Comparison of ENCODE assay signal across 2 cellular contexts in the genomic region with DNA sequence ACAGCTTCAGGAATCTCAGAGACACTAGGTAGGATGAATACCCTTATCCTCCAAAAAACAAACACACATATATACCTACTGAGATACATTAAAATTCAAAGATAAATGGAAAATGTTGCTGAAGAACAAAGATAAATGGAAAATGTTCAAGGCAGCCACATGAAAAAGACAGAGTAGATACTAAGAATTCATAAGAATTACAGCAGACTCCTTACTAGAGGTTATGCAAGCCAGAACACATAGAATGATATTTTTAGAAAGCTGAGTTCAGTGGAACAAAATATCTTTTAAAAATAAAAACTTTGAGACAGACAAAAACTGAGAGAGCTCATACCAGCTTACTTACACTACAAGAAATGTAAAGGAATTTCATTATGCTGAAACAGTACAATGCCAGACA.
TF ChIP-seq lines count a peak whose summit lies in the region.

No MANE protein-coding gene starts in this region.

TF ChIP-seq in HepG2, 621 proteins besides CTCF, POLR2A, EP300 and RAD21:
- TF ChIP-seq, protein P1, sequence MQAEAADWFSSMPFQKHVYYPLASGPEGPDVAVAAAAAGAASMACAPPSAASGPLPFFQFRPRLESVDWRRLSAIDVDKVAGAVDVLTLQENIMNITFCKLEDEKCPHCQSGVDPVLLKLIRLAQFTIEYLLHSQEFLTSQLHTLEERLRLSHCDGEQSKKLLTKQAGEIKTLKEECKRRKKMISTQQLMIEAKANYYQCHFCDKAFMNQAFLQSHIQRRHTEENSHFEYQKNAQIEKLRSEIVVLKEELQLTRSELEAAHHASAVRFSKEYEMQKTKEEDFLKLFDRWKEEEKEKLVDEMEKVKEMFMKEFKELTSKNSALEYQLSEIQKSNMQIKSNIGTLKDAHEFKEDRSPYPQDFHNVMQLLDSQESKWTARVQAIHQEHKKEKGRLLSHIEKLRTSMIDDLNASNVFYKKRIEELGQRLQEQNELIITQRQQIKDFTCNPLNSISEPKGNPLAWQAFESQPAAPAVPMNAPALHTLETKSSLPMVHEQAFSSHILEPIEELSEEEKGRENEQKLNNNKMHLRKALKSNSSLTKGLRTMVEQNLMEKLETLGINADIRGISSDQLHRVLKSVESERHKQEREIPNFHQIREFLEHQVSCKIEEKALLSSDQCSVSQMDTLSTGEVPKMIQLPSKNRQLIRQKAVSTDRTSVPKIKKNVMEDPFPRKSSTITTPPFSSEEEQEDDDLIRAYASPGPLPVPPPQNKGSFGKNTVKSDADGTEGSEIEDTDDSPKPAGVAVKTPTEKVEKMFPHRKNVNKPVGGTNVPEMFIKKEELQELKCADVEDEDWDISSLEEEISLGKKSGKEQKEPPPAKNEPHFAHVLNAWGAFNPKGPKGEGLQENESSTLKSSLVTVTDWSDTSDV (CRISPR knock-in tag; IDR thresholded peaks at IDR 0.05) = no peak
- TF ChIP-seq TAF1 (CRISPR knock-in tag; IDR thresholded peaks at IDR 0.05) (no peak), ZNF317 (CRISPR knock-in tag; IDR thresholded peaks at IDR 0.05) (peak; percentile 97)
TF ChIP-seq in HepG2: peak in this region for 1.

TF ChIP-seq in WTC11, 78 proteins besides CTCF, POLR2A, EP300 and RAD21:
- TF ChIP-seq, protein P2, sequence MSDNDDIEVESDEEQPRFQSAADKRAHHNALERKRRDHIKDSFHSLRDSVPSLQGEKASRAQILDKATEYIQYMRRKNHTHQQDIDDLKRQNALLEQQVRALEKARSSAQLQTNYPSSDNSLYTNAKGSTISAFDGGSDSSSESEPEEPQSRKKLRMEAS (CRISPR knock-in tag; IDR thresholded peaks at IDR 0.05) = no peak
- TF ChIP-seq ZNF317 (CRISPR knock-in tag; IDR thresholded peaks at IDR 0.05; ENCODE audit: borderline replicate concordance, low read depth) = peak; percentile 87
